ENCODE assay signal across 26 cellular contexts in the genomic region with DNA sequence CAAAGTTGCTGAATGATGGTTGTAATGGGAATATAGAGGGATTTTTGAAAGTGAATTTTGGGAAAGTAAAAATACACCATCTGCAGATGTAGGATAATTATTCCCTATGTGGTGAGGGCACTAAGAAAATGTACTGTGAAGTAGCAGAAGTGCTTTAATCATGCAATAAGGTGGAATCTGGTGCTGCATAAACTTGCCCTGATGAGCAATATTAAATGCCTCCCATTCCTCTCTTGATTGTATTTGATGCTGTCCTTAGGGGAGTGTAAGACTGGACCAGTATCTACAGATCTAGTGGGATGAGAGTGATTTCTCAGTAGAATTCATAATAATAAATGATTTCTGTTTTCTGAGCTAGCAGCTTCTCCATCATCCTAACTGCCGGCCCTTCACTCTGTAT.
"Had no signal": no experiment of that assay in that cellular context is flagged by ENCODE, and none has a peak within 500 bp of the region (broad histone marks: within the 10 kb centered on the region; RNA-seq: fewer than 3 reads in every experiment).

No MANE protein-coding gene starts in this region.

- H3K4me3 Mint-ChIP-seq: immature natural killer cell; memory B cell; natural killer cell; stimulated activated effector memory CD8-positive, alpha-beta T cell treated with anti-CD3 and anti-CD28 coated beads, Interleukin-12 subunit alpha, Interleukin-12 subunit beta, amount 100 ng/mL, for 72 hours; type B pancreatic cell had no signal

- DNase-seq: dorsolateral prefrontal cortex; effector CD4-positive, alpha-beta T cell; foreskin melanocyte; glutamatergic neuron; heart right ventricle; hypothalamus; immature natural killer cell; islet precursor cell; left ventricle myocardium superior; lower lobe of right lung; natural killer cell; occipital lobe; ovary; posterior cingulate gyrus; psoas muscle; right cardiac atrium; sigmoid colon; stimulated activated CD4-positive, alpha-beta T cell treated with anti-CD3 and anti-CD28 coated beads, Interleukin-2, amount 100 ng/mL, for 24 hours; stimulated activated CD4-positive, alpha-beta T cell treated with anti-CD3 and anti-CD28 coated beads, Interleukin-4, amount 100 ng/mL, for 24 hours; stimulated activated naive CD4-positive, alpha-beta T cell treated with Interleukin-2 at 50 U/mL for 16 hours; stomach; thyroid gland had no signal

- H3K9me3 Mint-ChIP-seq: immature natural killer cell; memory B cell; natural killer cell; stimulated activated effector memory CD8-positive, alpha-beta T cell treated with anti-CD3 and anti-CD28 coated beads, Interleukin-12 subunit alpha, Interleukin-12 subunit beta, amount 100 ng/mL, for 72 hours; type B pancreatic cell had no signal

- ATAC-seq: heart right ventricle; left ventricle myocardium superior; lower lobe of right lung; natural killer cell; psoas muscle; right cardiac atrium; stimulated activated effector memory CD8-positive, alpha-beta T cell treated with anti-CD3 and anti-CD28 coated beads, Interleukin-12 subunit alpha, Interleukin-12 subunit beta, amount 100 ng/mL, for 72 hours had no signal

- H3K36me3 ChIP-seq: esophagus muscularis mucosa, heart right ventricle, lower lobe of right lung, ovary, sigmoid colon, stomach, thyroid gland had no signal

- H3K27ac ChIP-seq: dorsolateral prefrontal cortex, esophagus muscularis mucosa, heart right ventricle, lower lobe of right lung, ovary, psoas muscle, sigmoid colon, stomach, thyroid gland had no signal

- H3K9me3 ChIP-seq: esophagus muscularis mucosa, heart right ventricle, lower lobe of right lung, ovary, psoas muscle, sigmoid colon, stomach, thyroid gland had no signal

- H3K36me3 Mint-ChIP-seq: immature natural killer cell; memory B cell; natural killer cell; stimulated activated effector memory CD8-positive, alpha-beta T cell treated with anti-CD3 and anti-CD28 coated beads, Interleukin-12 subunit alpha, Interleukin-12 subunit beta, amount 100 ng/mL, for 72 hours; type B pancreatic cell had no signal

- H3K4me1 ChIP-seq: thyroid gland had no signal

- H3K4me3 ChIP-seq: dorsolateral prefrontal cortex, esophagus muscularis mucosa, heart right ventricle, lower lobe of right lung, ovary, psoas muscle, sigmoid colon, stomach, thyroid gland had no signal

- H3K27ac Mint-ChIP-seq: immature natural killer cell; memory B cell; natural killer cell; stimulated activated effector memory CD8-positive, alpha-beta T cell treated with anti-CD3 and anti-CD28 coated beads, Interleukin-12 subunit alpha, Interleukin-12 subunit beta, amount 100 ng/mL, for 72 hours; type B pancreatic cell had no signal

- H3K27me3 ChIP-seq: dorsolateral prefrontal cortex, esophagus muscularis mucosa, heart right ventricle, ovary, sigmoid colon, stomach, thyroid gland had no signal
